8 cellular contexts compared by ENCODE assay signal in genomic region chr5:150625831-150626746, GRCh38. TPM values are rescaled to one million over a fixed set of nuclear protein-coding genes. Genes with fewer than 3 reads are reported as not detected.
DNase-seq lines count a peak whose midpoint lies in the region; ATAC-seq and TF ChIP-seq lines count a peak whose summit lies in the region.

No MANE protein-coding gene starts in this region.

- H3K9ac ChIP-seq in GM23248 (no peak overlapping the region), PC-3 (ENCODE audit: low read length) (no peak overlapping the region)

- H3K36me3 Mint-ChIP-seq in immature natural killer cell = no peaks in the 10 kb centered on the region

- 77 to 87% methylated on average over 10 of the region's 10 CpGs for WGBS in GM23248 (ENCODE audit: low coverage in 1 of 2, low lambda C conversion rate in 2 of 2, missing lambda C conversion rate in 2 of 2), 2 experiments

- ATAC-seq in Panc1 = no peak
- no peak for ATAC-seq in PC-3

- H3K79me2 ChIP-seq in GM23248 (ENCODE audit: insufficient read depth) (peaks cover 17% of the 10 kb centered on the region), PC-3 (ENCODE audit: low read length) (no peaks in the 10 kb centered on the region)

- H3K27me3 ChIP-seq in GM06990 (replicated peaks; ENCODE audit: control insufficient read depth, insufficient read depth, low read length) (no peaks in the 10 kb centered on the region), GM23248 (replicated peaks; ENCODE audit: insufficient read depth) (no peaks in the 10 kb centered on the region), Panc1 (ENCODE audit: control insufficient read depth, insufficient read depth, low read length) (no peaks in the 10 kb centered on the region), PC-3 (ENCODE audit: low read length) (no peaks in the 10 kb centered on the region)

- H2AFZ ChIP-seq in GM23248 = no peak overlapping the region
- H2AFZ ChIP-seq in PC-3 (ENCODE audit: low read length) = no peak overlapping the region

- in situ Hi-C loops in GM23248 (cut with MboI) (no loop called here), Panc1 (cut with HindIII; ENCODE audit: low pct_unique_long_range_greater_than_20kb, low sequenced_read_pairs) (no loop called here)

- TF ChIP-seq CTCF in GM06990 (IDR thresholded peaks at IDR 0.05; ENCODE audit: insufficient read depth, low read length, poor library complexity, severe bottlenecking) = no peak
- no peak for TF ChIP-seq CTCF in Panc1 (IDR thresholded peaks at IDR 0.05)
- no peak for TF ChIP-seq CTCF in PC-3 (conservative IDR thresholded peaks at IDR 0.05; ENCODE audit: low read depth, low read length)

- BruUV-seq in Panc1 (replicated peaks; lab: Mats Ljungman, UMichigan) (no TSS peak), PC-3 (replicated peaks; lab: Mats Ljungman, UMichigan) (no TSS peak)

- H3K27me3 Mint-ChIP-seq in immature natural killer cell (ENCODE audit: low read depth in 3 of 3) = peaks cover 4 to 18% (median 13%) of the 10 kb centered on the region in 3 donors

- H3K4me1 Mint-ChIP-seq in immature natural killer cell = peaks cover 7 to 11% of the 10 kb centered on the region in 2 donors

- H3K4me3 Mint-ChIP-seq in immature natural killer cell = peak overlapping the region in 2 of 5 donors; percentile 6 to 39

- H3K27ac ChIP-seq in GM23248 = no peak overlapping the region
- peak overlapping the region; percentile 82 for H3K27ac ChIP-seq in Panc1 (ENCODE audit: low read length)
- H3K27ac ChIP-seq in PC-3 (ENCODE audit: low read length) = no peak overlapping the region

- POLR2A ChIA-PET in Panc1 (lab: Charles Lee) (no interaction called here), PC-3 (lab: Charles Lee; ENCODE audit: unreplicated experiment) (no interaction called here)

- H3K4me3 ChIP-seq in GM06990 (replicated peaks; ENCODE audit: low read depth, low read length) (peak overlapping the region; percentile 84), GM23248 (peak overlapping the region; percentile 77), Panc1 (ENCODE audit: low read depth in 2 of 2, low read length in 2 of 2) (peak overlapping the region; percentile 64 to 66), PC-3 (ENCODE audit: low read length) (no peak overlapping the region)

- peak; percentile 65 for DNase-seq in GM06990 (ENCODE audit: extremely low read depth, insufficient read length)
- no peak for DNase-seq in GM23248
- DNase-seq in Panc1 (ENCODE audit: low read depth, low spot score) = no peak
- DNase-seq in lung microvascular endothelial cell (ENCODE audit: low read depth in 2 of 2) = peak; percentile 40 to 61
- no peak for DNase-seq in stimulated activated CD4-positive, alpha-beta T cell treated with anti-CD3 and anti-CD28 coated beads, Interleukin-2, amount 100 ng/mL, for 48 hours
- DNase-seq in PC-3 = no peak
- no peak for DNase-seq in immature natural killer cell
- DNase-seq in activated effector memory CD4-positive, alpha-beta T cell treated with Interleukin-2 at 50 U/mL for 16 hours = no peak

- peaks cover 34% of the 10 kb centered on the region for H3K4me1 ChIP-seq in GM23248 (ENCODE audit: insufficient read depth)
- H3K4me1 ChIP-seq in Panc1 (ENCODE audit: control insufficient read depth, insufficient read depth, low read length) = peaks cover 73% of the 10 kb centered on the region
- peaks cover 15% of the 10 kb centered on the region for H3K4me1 ChIP-seq in PC-3 (ENCODE audit: insufficient read depth, low read length)

- intact Hi-C loops in Panc1 (cut with micrococcal nuclease; ENCODE audit: unreplicated experiment) = no loop called here
- intact Hi-C loops in PC-3 (cut with micrococcal nuclease) = no loop called here

- H3K27ac Mint-ChIP-seq in immature natural killer cell = no peak overlapping the region

- H3F3A ChIP-seq in GM23248 (ENCODE audit: insufficient read depth) = peaks cover 28% of the 10 kb centered on the region
- no peaks in the 10 kb centered on the region for H3F3A ChIP-seq in PC-3 (ENCODE audit: low read length, unreplicated experiment)

- CTCF ChIA-PET in Panc1 (lab: Charles Lee) (interaction anchor here (0.6 kb wide), 1 partner anchor 175 kb away, joined by 3 read pairs; no protein-coding TSS in a partner anchor), PC-3 (lab: Charles Lee) (no interaction called here)

- H3K9me2 ChIP-seq in GM23248 (ENCODE audit: insufficient read depth) (no peaks in the 10 kb centered on the region), PC-3 (replicated peaks; ENCODE audit: low read length) (no peaks in the 10 kb centered on the region)

- H3K36me3 ChIP-seq in GM06990 (ENCODE audit: control insufficient read depth, insufficient read depth, low read length) (peaks cover 2% of the 10 kb centered on the region; the same call in 1 of the 2 replicates), GM23248 (ENCODE audit: low read depth) (no peaks in the 10 kb centered on the region), Panc1 (ENCODE audit: control insufficient read depth, insufficient read depth, low read length) (no peaks in the 10 kb centered on the region; the same call in 1 of the 2 replicates), PC-3 (ENCODE audit: low read depth, low read length) (no peaks in the 10 kb centered on the region)

- H3K9me3 ChIP-seq in GM23248 (ENCODE audit: low read depth) = no peaks in the 10 kb centered on the region
- H3K9me3 ChIP-seq in Panc1 (ENCODE audit: control insufficient read depth, insufficient read depth, low read depth, low read length) = no peaks in the 10 kb centered on the region
- H3K9me3 ChIP-seq in PC-3 (ENCODE audit: low read length) = no peaks in the 10 kb centered on the region

- no peaks in the 10 kb centered on the region for H3K9me3 Mint-ChIP-seq in immature natural killer cell

- H3K4me2 ChIP-seq in GM23248 (ENCODE audit: unreplicated experiment) (peak overlapping the region; percentile 91), PC-3 (ENCODE audit: low read length) (no peak overlapping the region)

- H4K20me1 ChIP-seq in GM23248 (ENCODE audit: insufficient read depth) = no peaks in the 10 kb centered on the region
- H4K20me1 ChIP-seq in PC-3 (ENCODE audit: low read length) = no peaks in the 10 kb centered on the region

RNA-seq across cellular contexts. Expression of gene SYNPO, which starts 14.4 kb away (rescaled TPM):
- total RNA-seq in GM23248 (2014; rRNA removed; shearing (Covaris generic)) = 6.1 and 7.7 TPM in 2 replicates
- 5.6 and 6.3 TPM in 2 replicates for polyA plus RNA-seq in GM23248 (2016; fragmentation: Nextera tagmentation; extraction: Ambion mirVana)
- 82.8 TPM for total RNA-seq in Panc1 (2021; ENCODE audit: unreplicated experiment)
- polyA plus RNA-seq in Panc1 (2012; ENCODE audit: insufficient read length) = 66.3 TPM
- 7.4 and 10.7 TPM in 2 replicates for total RNA-seq in lung microvascular endothelial cell
- 5.3 and 8.4 TPM in 2 replicates for total RNA-seq in PC-3 (2014; rRNA removed)
- polyA plus RNA-seq in immature natural killer cell = not detected

RNA-seq across cellular contexts. Expression of gene MYOZ3, which starts 35.0 kb away (rescaled TPM):
- total RNA-seq in GM23248 (2014; rRNA removed; shearing (Covaris generic)) = 0.13 and 0.32 TPM in 2 replicates
- polyA plus RNA-seq in GM23248 (2016; fragmentation: Nextera tagmentation; extraction: Ambion mirVana) = 0.18 and 0.71 TPM in 2 replicates
- 1.7 TPM for total RNA-seq in Panc1 (2021; ENCODE audit: unreplicated experiment)
- polyA plus RNA-seq in Panc1 (2012; ENCODE audit: insufficient read length) = 1.9 TPM
- total RNA-seq in lung microvascular endothelial cell = 0.22 and 0.40 TPM in 2 replicates
- total RNA-seq in PC-3 (2014; rRNA removed) = not detected in 2 replicates
- not detected for polyA plus RNA-seq in immature natural killer cell

Comparison
In these comparisons a context has a peak if more than half of its experiments do, and no peak if none do; other contexts are left out.
1. DNase-seq: peak in GM06990 (single experiment) and lung microvascular endothelial cell (2 of 2); none in GM23248 (single experiment), Panc1 (single experiment), stimulated activated CD4-positive, alpha-beta T cell treated with anti-CD3 and anti-CD28 coated beads, Interleukin-2, amount 100 ng/mL, for 48 hours (0 of 2), PC-3 (single experiment), immature natural killer cell (0 of 3) and activated effector memory CD4-positive, alpha-beta T cell treated with Interleukin-2 at 50 U/mL for 16 hours (single experiment).